ENCODE assay signal across 36 cellular contexts in the genomic region with DNA sequence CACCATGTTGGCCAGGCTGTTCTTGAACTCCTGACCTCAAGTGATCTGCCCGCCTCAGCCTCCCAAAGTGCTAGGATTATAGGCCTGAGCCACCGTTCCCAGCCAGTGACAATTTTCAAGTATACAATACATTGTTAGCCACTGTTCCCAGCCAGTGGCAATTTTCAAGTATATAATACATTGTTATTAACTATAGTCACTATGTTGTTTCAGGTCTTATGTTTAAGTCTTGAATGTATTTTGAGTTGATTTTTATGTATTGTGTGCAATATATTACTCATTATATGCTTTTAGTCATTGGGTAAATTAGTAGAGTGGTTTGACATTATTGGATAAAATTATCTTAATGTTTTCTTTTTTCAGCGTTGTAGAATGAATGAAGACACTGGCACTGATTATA.
"Had no signal": no experiment of that assay in that cellular context is flagged by ENCODE, and none has a peak within 500 bp of the region (broad histone marks: within the 10 kb centered on the region; RNA-seq: fewer than 3 reads in every experiment).

No MANE protein-coding gene starts in this region.

- ATAC-seq: activated naive CD4-positive, alpha-beta T cell treated with anti-CD3 and anti-CD28 coated beads, Interleukin-2, amount 50 U/mL, for 72 hours; activated naive CD8-positive, alpha-beta T cell treated with anti-CD3 and anti-CD28 coated beads, Interleukin-2, amount 50 U/mL, for 24 hours; activated T-cell treated with anti-CD3 and anti-CD28 coated beads, Interleukin-2, amount 50 U/mL, for 4 hours; activated T-cell treated with anti-CD3 and anti-CD28 coated beads, Interleukin-2, amount 50 U/mL, for 72 hours; activated T-helper 17 cell treated with anti-CD3 and anti-CD28 coated beads, Interleukin-2, amount 50 U/mL, for 72 hours; body of pancreas had no signal

- H3K4me1 ChIP-seq: adrenal gland, ascending aorta, breast epithelium had no signal

- H3K36me3 ChIP-seq: ascending aorta, brain microvascular endothelial cell, breast epithelium, cardiac muscle cell had no signal

- DNase-seq: activated effector memory CD4-positive, alpha-beta T cell treated with anti-CD3 and anti-CD28 coated beads, Interleukin-2, amount 50 U/mL, for 16 hours; activated effector memory CD4-positive, alpha-beta T cell treated with Interleukin-2 at 50 U/mL for 16 hours; activated gamma-delta T cell; activated gamma-delta T cell treated with Interleukin-2 at 50 U/mL for 16 hours; activated naive CD4-positive, alpha-beta T cell; activated naive CD4-positive, alpha-beta T cell treated with anti-CD3 and anti-CD28 coated beads for 36 hours; activated naive CD4-positive, alpha-beta T cell treated with anti-CD3 and anti-CD28 coated beads, Interleukin-2, amount 50 U/mL, for 16 hours; activated naive CD4-positive, alpha-beta T cell treated with Interleukin-2 at 50 U/mL for 16 hours; activated naive CD8-positive, alpha-beta T cell treated with anti-CD3 and anti-CD28 coated beads for 36 hours; activated naive CD8-positive, alpha-beta T cell treated with anti-CD3 and anti-CD28 coated beads, Interleukin-2, amount 10 ng/mL, durations not matched to agents 7 days and 5 days; activated naive CD8-positive, alpha-beta T cell treated with anti-CD3 and anti-CD28 coated beads, Interleukin-2, amount 50 U/mL, for 24 hours; activated T-cell treated with anti-CD3 and anti-CD28 coated beads, Interleukin-2, amount 50 U/mL, for 24 hours; activated T-cell treated with anti-CD3 and anti-CD28 coated beads, Interleukin-2, amount 50 U/mL, for 4 hours; activated T-cell treated with anti-CD3 and anti-CD28 coated beads, Interleukin-2, amount 50 U/mL, for 48 hours; activated T-cell treated with anti-CD3 and anti-CD28 coated beads, Interleukin-2, amount 50 U/mL, for 72 hours; adrenal gland; amniotic stem cell; amygdala; anterior cingulate cortex; aorta; body of pancreas; brain microvascular endothelial cell; caudate nucleus; central memory CD4-positive, alpha-beta T cell; cerebellar nuclear complex had no signal

- H3K27ac Mint-ChIP-seq: activated naive CD4-positive, alpha-beta T cell treated with anti-CD3 and anti-CD28 coated beads for 36 hours; activated naive CD4-positive, alpha-beta T cell treated with anti-CD3 and anti-CD28 coated beads, Interleukin-2, amount 50 U/mL, for 24 hours; activated naive CD8-positive, alpha-beta T cell; activated naive CD8-positive, alpha-beta T cell treated with anti-CD3 and anti-CD28 coated beads for 36 hours; activated naive CD8-positive, alpha-beta T cell treated with anti-CD3 and anti-CD28 coated beads, Interleukin-2, amount 10 ng/mL, durations not matched to agents 7 days and 5 days; activated naive CD8-positive, alpha-beta T cell treated with anti-CD3 and anti-CD28 coated beads, Interleukin-2, amount 50 U/mL, for 24 hours; activated T-cell treated with anti-CD3 and anti-CD28 coated beads, Interleukin-2, amount 50 U/mL, for 24 hours; activated T-cell treated with anti-CD3 and anti-CD28 coated beads, Interleukin-2, amount 50 U/mL, for 72 hours; activated T-helper 1 cell treated with anti-CD3 and anti-CD28 coated beads, Interleukin-12 subunit alpha, Interleukin-12 subunit beta, Interleukin-2, Interleukin-4 antibody, amounts not matched to agents 30 ng/mL and 10 ng/mL and 1 ng/mL, durations not matched to agents 14 hours and 24 hours and 36 hours; activated T-helper 17 cell treated with anti-CD3 and anti-CD28 coated beads, Interleukin-2, amount 50 U/mL, for 72 hours; activated T-helper 2 cell treated with anti-CD3 and anti-CD28 coated beads, Interferon-gamma antibody, Interleukin-2, Interleukin-4, amounts not matched to agents 10 μg/mL and 5 μg/mL and 100 μg/mL, durations not matched to agents 14 hours and 24 hours and 36 hours had no signal

- H3K27ac ChIP-seq: adrenal gland, ascending aorta, body of pancreas, brain microvascular endothelial cell, breast epithelium, cardiac muscle cell had no signal

- H3K9me3 Mint-ChIP-seq: activated naive CD4-positive, alpha-beta T cell treated with anti-CD3 and anti-CD28 coated beads for 36 hours; activated naive CD4-positive, alpha-beta T cell treated with anti-CD3 and anti-CD28 coated beads, Interleukin-2, amount 50 U/mL, for 24 hours; activated naive CD4-positive, alpha-beta T cell treated with anti-CD3 and anti-CD28 coated beads, Interleukin-2, amount 50 U/mL, for 72 hours; activated naive CD8-positive, alpha-beta T cell treated with anti-CD3 and anti-CD28 coated beads for 36 hours; activated naive CD8-positive, alpha-beta T cell treated with anti-CD3 and anti-CD28 coated beads, Interleukin-2, amount 10 ng/mL, durations not matched to agents 7 days and 5 days; activated naive CD8-positive, alpha-beta T cell treated with anti-CD3 and anti-CD28 coated beads, Interleukin-2, amount 50 U/mL, for 24 hours; activated T-cell treated with anti-CD3 and anti-CD28 coated beads, Interleukin-2, amount 50 U/mL, for 24 hours; activated T-cell treated with anti-CD3 and anti-CD28 coated beads, Interleukin-2, amount 50 U/mL, for 4 hours; activated T-cell treated with anti-CD3 and anti-CD28 coated beads, Interleukin-2, amount 50 U/mL, for 72 hours; activated T-helper 1 cell treated with anti-CD3 and anti-CD28 coated beads, Interleukin-12 subunit alpha, Interleukin-12 subunit beta, Interleukin-2, Interleukin-4 antibody, amounts not matched to agents 30 ng/mL and 10 ng/mL and 1 ng/mL, durations not matched to agents 14 hours and 24 hours and 36 hours; activated T-helper 17 cell treated with anti-CD3 and anti-CD28 coated beads, Interleukin-2, amount 50 U/mL, for 72 hours; activated T-helper 2 cell treated with anti-CD3 and anti-CD28 coated beads, Interferon-gamma antibody, Interleukin-2, Interleukin-4, amounts not matched to agents 10 μg/mL and 5 μg/mL and 100 μg/mL, durations not matched to agents 14 hours and 24 hours and 36 hours; brain; central memory CD8-positive, alpha-beta T cell had no signal

- H3K27me3 Mint-ChIP-seq: activated naive CD4-positive, alpha-beta T cell treated with anti-CD3 and anti-CD28 coated beads, Interleukin-2, amount 50 U/mL, for 24 hours; activated naive CD8-positive, alpha-beta T cell; activated naive CD8-positive, alpha-beta T cell treated with anti-CD3 and anti-CD28 coated beads for 36 hours; activated naive CD8-positive, alpha-beta T cell treated with anti-CD3 and anti-CD28 coated beads, Interleukin-2, amount 10 ng/mL, durations not matched to agents 7 days and 5 days; activated naive CD8-positive, alpha-beta T cell treated with anti-CD3 and anti-CD28 coated beads, Interleukin-2, amount 50 U/mL, for 24 hours; activated T-cell treated with anti-CD3 and anti-CD28 coated beads, Interleukin-2, amount 50 U/mL, for 24 hours; activated T-helper 17 cell treated with anti-CD3 and anti-CD28 coated beads, Interleukin-2, amount 50 U/mL, for 72 hours; brain; central memory CD8-positive, alpha-beta T cell had no signal

- H3K4me1 Mint-ChIP-seq: activated naive CD4-positive, alpha-beta T cell treated with anti-CD3 and anti-CD28 coated beads, Interleukin-2, amount 50 U/mL, for 24 hours; activated naive CD8-positive, alpha-beta T cell treated with anti-CD3 and anti-CD28 coated beads for 36 hours; activated naive CD8-positive, alpha-beta T cell treated with anti-CD3 and anti-CD28 coated beads, Interleukin-2, amount 10 ng/mL, durations not matched to agents 7 days and 5 days; activated naive CD8-positive, alpha-beta T cell treated with anti-CD3 and anti-CD28 coated beads, Interleukin-2, amount 50 U/mL, for 24 hours; activated T-helper 17 cell treated with anti-CD3 and anti-CD28 coated beads, Interleukin-2, amount 50 U/mL, for 72 hours; brain; central memory CD8-positive, alpha-beta T cell had no signal

- H3K9me3 ChIP-seq: adrenal gland, ascending aorta, body of pancreas, breast epithelium had no signal

- H3K36me3 Mint-ChIP-seq: activated naive CD4-positive, alpha-beta T cell treated with anti-CD3 and anti-CD28 coated beads, Interleukin-2, amount 50 U/mL, for 72 hours; activated naive CD8-positive, alpha-beta T cell treated with anti-CD3 and anti-CD28 coated beads for 36 hours; activated naive CD8-positive, alpha-beta T cell treated with anti-CD3 and anti-CD28 coated beads, Interleukin-2, amount 10 ng/mL, durations not matched to agents 7 days and 5 days had no signal

- H3K27me3 ChIP-seq: adrenal gland, ascending aorta, body of pancreas, brain microvascular endothelial cell, breast epithelium, cardiac muscle cell had no signal

- H3K4me3 ChIP-seq: adrenal gland, ascending aorta, body of pancreas, breast epithelium, cardiac muscle cell had no signal

- H3K4me3 Mint-ChIP-seq: activated naive CD4-positive, alpha-beta T cell treated with anti-CD3 and anti-CD28 coated beads for 36 hours; activated naive CD4-positive, alpha-beta T cell treated with anti-CD3 and anti-CD28 coated beads, Interleukin-2, amount 50 U/mL, for 24 hours; activated naive CD8-positive, alpha-beta T cell; activated naive CD8-positive, alpha-beta T cell treated with anti-CD3 and anti-CD28 coated beads for 36 hours; activated naive CD8-positive, alpha-beta T cell treated with anti-CD3 and anti-CD28 coated beads, Interleukin-2, amount 10 ng/mL, durations not matched to agents 7 days and 5 days; activated naive CD8-positive, alpha-beta T cell treated with anti-CD3 and anti-CD28 coated beads, Interleukin-2, amount 50 U/mL, for 24 hours; activated T-cell treated with anti-CD3 and anti-CD28 coated beads, Interleukin-2, amount 50 U/mL, for 24 hours; activated T-cell treated with anti-CD3 and anti-CD28 coated beads, Interleukin-2, amount 50 U/mL, for 4 hours; activated T-cell treated with anti-CD3 and anti-CD28 coated beads, Interleukin-2, amount 50 U/mL, for 72 hours; activated T-helper 1 cell treated with anti-CD3 and anti-CD28 coated beads, Interleukin-12 subunit alpha, Interleukin-12 subunit beta, Interleukin-2, Interleukin-4 antibody, amounts not matched to agents 30 ng/mL and 10 ng/mL and 1 ng/mL, durations not matched to agents 14 hours and 24 hours and 36 hours; activated T-helper 17 cell treated with anti-CD3 and anti-CD28 coated beads, Interleukin-2, amount 50 U/mL, for 72 hours; brain; central memory CD8-positive, alpha-beta T cell had no signal
